9 cellular contexts compared by ENCODE assay signal in genomic region chr17:69502488-69502887, GRCh38.
A peak's percentile ranks its signal among the peaks of the same experiment; 100 is the strongest.
DNase-seq lines count a peak whose midpoint lies in the region; ATAC-seq and TF ChIP-seq lines count a peak whose summit lies in the region.
"Had no signal": no experiment of that assay in that cellular context is flagged by ENCODE, and none has a peak within 500 bp of the region (broad histone marks: within the 10 kb centered on the region; RNA-seq: fewer than 3 reads in every experiment).

No MANE protein-coding gene starts in this region.

- H3K27ac ChIP-seq in DOHH2 (ENCODE audit: low read depth, low read length), result no peak overlapping the region
- peak overlapping the region; percentile 93 for H3K27ac ChIP-seq in SK-N-MC
- peak overlapping the region; percentile 66 for H3K27ac ChIP-seq in hepatocyte
- H3K27ac ChIP-seq in rectal smooth muscle tissue (ENCODE audit: low read depth, low read length), result peak overlapping the region; percentile 33

- H4K20me1 ChIP-seq in DOHH2 (ENCODE audit: control insufficient read depth, insufficient read depth, low read depth, low read length), result no peaks in the 10 kb centered on the region
- H4K20me1 ChIP-seq in hepatocyte (ENCODE audit: insufficient read depth, poor library complexity, severe bottlenecking), result no peaks in the 10 kb centered on the region

- H3K36me3 ChIP-seq in DOHH2 (ENCODE audit: control insufficient read depth, low read length), result no peaks in the 10 kb centered on the region
- H3K36me3 ChIP-seq in SK-N-MC (ENCODE audit: insufficient read depth, low read length), result no peaks in the 10 kb centered on the region
- no peaks in the 10 kb centered on the region for H3K36me3 ChIP-seq in hepatocyte (replicated peaks; ENCODE audit: insufficient read depth, low read depth)
- H3K36me3 ChIP-seq in rectal smooth muscle tissue (ENCODE audit: control insufficient read depth, insufficient read depth, low read length), result no peaks in the 10 kb centered on the region

- ATAC-seq in GM19023 (IDR thresholded peaks at IDR 0.05; ENCODE audit: unreplicated experiment), result no peak
- no peak for ATAC-seq in HG03439 (IDR thresholded peaks at IDR 0.05; ENCODE audit: unreplicated experiment)
- ATAC-seq in GM21786 (IDR thresholded peaks at IDR 0.05; ENCODE audit: unreplicated experiment), result no peak

- no peak for DNase-seq in SK-N-MC (ENCODE audit: low read depth, low spot score)
- no peak for DNase-seq in hepatocyte (ENCODE audit: low spot score)
- DNase-seq in NCI-H146 treated with DMSO at 0.1 percent for 48 hours (lab: John Stamatoyannopoulos, UW; ENCODE audit: unreplicated experiment), result no peak
- DNase-seq: SIG-M5 had no signal

- TF ChIP-seq CTCF in DOHH2 (IDR thresholded peaks at IDR 0.05; ENCODE audit: low read depth, low read length, poor library complexity, severe bottlenecking) (no peak), hepatocyte (IDR thresholded peaks at IDR 0.05; ENCODE audit: poor library complexity) (no peak)

- H3K4me2 ChIP-seq in DOHH2 (ENCODE audit: low read length), result peak overlapping the region; percentile 24
- peak overlapping the region; percentile 73 for H3K4me2 ChIP-seq in hepatocyte

- no peaks in the 10 kb centered on the region for H3K79me2 ChIP-seq in DOHH2 (ENCODE audit: control insufficient read depth, low read length)
- H3K79me2 ChIP-seq in hepatocyte, result peaks cover 12% of the 10 kb centered on the region

- peak overlapping the region; percentile 80 for H3K9ac ChIP-seq in SK-N-MC (ENCODE audit: insufficient read length)
- no peak overlapping the region for H3K9ac ChIP-seq in rectal smooth muscle tissue (ENCODE audit: low read length)

- peaks cover 15% of the 10 kb centered on the region; the same call in 1 of the 2 replicates for H3K27me3 ChIP-seq in DOHH2 (ENCODE audit: control insufficient read depth, low read length)
- no peaks in the 10 kb centered on the region for H3K27me3 ChIP-seq in hepatocyte
- no peaks in the 10 kb centered on the region for H3K27me3 ChIP-seq in rectal smooth muscle tissue (ENCODE audit: control insufficient read depth, insufficient read depth, low read length)

- H3K4me3 ChIP-seq in DOHH2 (ENCODE audit: low read length) (no peak overlapping the region), SK-N-MC (peak overlapping the region; percentile 75), hepatocyte (peak overlapping the region; percentile 22), rectal smooth muscle tissue (ENCODE audit: low read length) (peak overlapping the region; percentile 63)

- peak overlapping the region; percentile 39 for H2AFZ ChIP-seq in hepatocyte

- H3F3A ChIP-seq in DOHH2 (ENCODE audit: control insufficient read depth, insufficient read depth), result no peaks in the 10 kb centered on the region

- no peaks in the 10 kb centered on the region for H3K9me3 ChIP-seq in DOHH2 (ENCODE audit: control insufficient read depth, insufficient read depth, low read length)
- no peaks in the 10 kb centered on the region for H3K9me3 ChIP-seq in SK-N-MC (ENCODE audit: low read depth, low read length)
- H3K9me3 ChIP-seq in hepatocyte (ENCODE audit: low read depth), result no peaks in the 10 kb centered on the region

- H3K4me1 ChIP-seq in DOHH2 (ENCODE audit: control insufficient read depth, low read length) (peaks cover 31% of the 10 kb centered on the region), hepatocyte (ENCODE audit: insufficient read depth) (peaks cover 6% of the 10 kb centered on the region), rectal smooth muscle tissue (ENCODE audit: control insufficient read depth, insufficient read depth, low read length) (peaks cover 5% of the 10 kb centered on the region)

- H3K9me2 ChIP-seq in DOHH2 (replicated peaks; ENCODE audit: control insufficient read depth, low read length), result no peaks in the 10 kb centered on the region
- H3K9me2 ChIP-seq in hepatocyte (replicated peaks; ENCODE audit: insufficient read depth), result no peaks in the 10 kb centered on the region
